ENCODE assay signal across 16 cellular contexts in the genomic region with DNA sequence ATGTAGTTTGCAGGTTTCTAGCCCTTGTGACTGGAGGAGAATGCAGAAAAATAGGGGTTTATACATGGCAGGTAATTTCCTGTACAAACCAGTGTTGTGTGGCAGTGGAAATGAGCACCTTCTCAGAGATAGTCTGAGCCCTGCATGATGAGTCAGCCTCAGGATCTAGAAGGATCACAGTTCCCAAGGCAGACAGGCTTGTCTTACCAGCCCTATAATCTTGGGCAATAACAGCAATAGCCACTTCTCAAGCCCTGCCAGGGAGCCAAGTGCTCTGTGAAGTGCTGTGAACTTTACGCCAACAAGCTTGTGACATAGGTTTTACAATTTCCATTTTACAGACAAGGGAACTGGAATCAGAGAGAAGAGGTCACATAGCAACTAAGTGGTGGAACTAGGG.
DNase-seq lines count a peak whose midpoint lies in the region; ATAC-seq and TF ChIP-seq lines count a peak whose summit lies in the region.
"Had no signal": no experiment of that assay in that cellular context is flagged by ENCODE, and none has a peak within 500 bp of the region (broad histone marks: within the 10 kb centered on the region; RNA-seq: fewer than 3 reads in every experiment).

No MANE protein-coding gene starts in this region.

- peaks cover 5% of the 10 kb centered on the region for H3K27me3 Mint-ChIP-seq in activated CD8-positive, alpha-beta T cell treated with anti-CD3 and anti-CD28 coated beads, Interleukin-2, amount 10 ng/mL, durations not matched to agents 7 days and 5 days (ENCODE audit: low read depth)
- peaks cover 7% of the 10 kb centered on the region for H3K27me3 Mint-ChIP-seq in activated CD8-positive, alpha-beta T cell treated with anti-CD3 and anti-CD28 coated beads for 36 hours

- peaks cover 5% of the 10 kb centered on the region for H3K4me1 Mint-ChIP-seq in activated CD8-positive, alpha-beta T cell treated with anti-CD3 and anti-CD28 coated beads, Interleukin-2, amount 10 ng/mL, durations not matched to agents 7 days and 5 days (ENCODE audit: low read depth)
- peaks cover 3% of the 10 kb centered on the region for H3K4me1 Mint-ChIP-seq in activated CD8-positive, alpha-beta T cell treated with anti-CD3 and anti-CD28 coated beads for 36 hours (ENCODE audit: low read depth)
- no peaks in the 10 kb centered on the region for H3K4me1 Mint-ChIP-seq in stimulated activated effector memory CD8-positive, alpha-beta T cell treated with anti-CD3 and anti-CD28 coated beads, Interleukin-12 subunit alpha, Interleukin-12 subunit beta, amount 100 ng/mL, for 72 hours

- DNase-seq in activated CD8-positive, alpha-beta T cell treated with anti-CD3 and anti-CD28 coated beads, Interleukin-2, amount 10 ng/mL, durations not matched to agents 7 days and 5 days: no peak
- no peak for DNase-seq in activated CD8-positive, alpha-beta T cell treated with anti-CD3 and anti-CD28 coated beads for 36 hours
- DNase-seq in RPMI7951 (ENCODE audit: low read depth) (peak; percentile 28), hepatic stellate cell (ENCODE audit: low spot score) (peak; percentile 29), upper lobe of right lung (peak; percentile 73), DMS 273 (lab: John Stamatoyannopoulos, UW; ENCODE audit: unreplicated experiment) (no peak)
- no peak for DNase-seq in stimulated activated effector memory CD8-positive, alpha-beta T cell treated with anti-CD3 and anti-CD28 coated beads, Interleukin-12 subunit alpha, Interleukin-12 subunit beta, amount 100 ng/mL, for 72 hours (ENCODE audit: low spot score in 2 of 2)
- DNase-seq: activated CD8-positive, alpha-beta memory T cell treated with anti-CD3 and anti-CD28 coated beads, Interleukin-2, amount 10 ng/mL, durations not matched to agents 7 days and 5 days; activated naive CD4-positive, alpha-beta T cell treated with anti-CD3 and anti-CD28 coated beads for 36 hours; midbrain; NCI-H1694; spleen had no signal

- H3K4me3 Mint-ChIP-seq in activated CD8-positive, alpha-beta T cell treated with anti-CD3 and anti-CD28 coated beads, Interleukin-2, amount 10 ng/mL, durations not matched to agents 7 days and 5 days: no peak overlapping the region
- H3K4me3 Mint-ChIP-seq in activated CD8-positive, alpha-beta T cell treated with anti-CD3 and anti-CD28 coated beads for 36 hours: no peak overlapping the region
- H3K4me3 Mint-ChIP-seq in stimulated activated effector memory CD8-positive, alpha-beta T cell treated with anti-CD3 and anti-CD28 coated beads, Interleukin-12 subunit alpha, Interleukin-12 subunit beta, amount 100 ng/mL, for 72 hours: no peak overlapping the region
- H3K4me3 Mint-ChIP-seq: activated CD8-positive, alpha-beta memory T cell treated with anti-CD3 and anti-CD28 coated beads, Interleukin-2, amount 10 ng/mL, durations not matched to agents 7 days and 5 days; activated naive CD4-positive, alpha-beta T cell treated with anti-CD3 and anti-CD28 coated beads for 36 hours had no signal

- H3K9me3 Mint-ChIP-seq in activated CD8-positive, alpha-beta T cell treated with anti-CD3 and anti-CD28 coated beads, Interleukin-2, amount 10 ng/mL, durations not matched to agents 7 days and 5 days (ENCODE audit: insufficient read depth): no peaks in the 10 kb centered on the region
- no peaks in the 10 kb centered on the region for H3K9me3 Mint-ChIP-seq in activated CD8-positive, alpha-beta T cell treated with anti-CD3 and anti-CD28 coated beads for 36 hours
- H3K9me3 Mint-ChIP-seq in stimulated activated effector memory CD8-positive, alpha-beta T cell treated with anti-CD3 and anti-CD28 coated beads, Interleukin-12 subunit alpha, Interleukin-12 subunit beta, amount 100 ng/mL, for 72 hours: no peaks in the 10 kb centered on the region

- H3K4me1 ChIP-seq in upper lobe of right lung: peaks cover 16% of the 10 kb centered on the region

- no peaks in the 10 kb centered on the region for H3K9me3 ChIP-seq in upper lobe of right lung
- H3K9me3 ChIP-seq: SJSA1, spleen had no signal

- H3K27ac Mint-ChIP-seq in activated CD8-positive, alpha-beta T cell treated with anti-CD3 and anti-CD28 coated beads, Interleukin-2, amount 10 ng/mL, durations not matched to agents 7 days and 5 days: peak overlapping the region; percentile 10
- H3K27ac Mint-ChIP-seq in activated CD8-positive, alpha-beta T cell treated with anti-CD3 and anti-CD28 coated beads for 36 hours: no peak overlapping the region
- no peak overlapping the region for H3K27ac Mint-ChIP-seq in stimulated activated effector memory CD8-positive, alpha-beta T cell treated with anti-CD3 and anti-CD28 coated beads, Interleukin-12 subunit alpha, Interleukin-12 subunit beta, amount 100 ng/mL, for 72 hours
- H3K27ac Mint-ChIP-seq: activated CD8-positive, alpha-beta memory T cell treated with anti-CD3 and anti-CD28 coated beads, Interleukin-2, amount 10 ng/mL, durations not matched to agents 7 days and 5 days; activated naive CD4-positive, alpha-beta T cell treated with anti-CD3 and anti-CD28 coated beads for 36 hours had no signal

- peak overlapping the region; percentile 18 for H3K27ac ChIP-seq in upper lobe of right lung
- H3K27ac ChIP-seq: SJSA1, spleen, VCaP had no signal

- no peak overlapping the region for H3K4me3 ChIP-seq in upper lobe of right lung
- H3K4me3 ChIP-seq: SJSA1, spleen had no signal

- H3K27me3 ChIP-seq in upper lobe of right lung: no peaks in the 10 kb centered on the region
- H3K27me3 ChIP-seq: SJSA1, spleen had no signal

- POLR2A ChIA-PET in activated CD8-positive, alpha-beta T cell treated with anti-CD3 and anti-CD28 coated beads, Interleukin-2, amount 10 ng/mL, durations not matched to agents 7 days and 5 days (lab: Charles Lee): no interaction called here
- POLR2A ChIA-PET in activated CD8-positive, alpha-beta T cell treated with anti-CD3 and anti-CD28 coated beads for 36 hours (lab: Charles Lee): interaction anchor here (1.1 to 1.7 kb wide), 2 partner anchors 14 to 132 kb away, joined by 3 to 4 read pairs; no protein-coding TSS in a partner anchor

- CTCF ChIA-PET in activated CD8-positive, alpha-beta T cell treated with anti-CD3 and anti-CD28 coated beads, Interleukin-2, amount 10 ng/mL, durations not matched to agents 7 days and 5 days (lab: Charles Lee): interaction anchor here (1.1 to 1.3 kb wide), 2 partner anchors 9 to 63 kb away, joined by 3 read pairs; no protein-coding TSS in a partner anchor
- CTCF ChIA-PET in activated CD8-positive, alpha-beta T cell treated with anti-CD3 and anti-CD28 coated beads for 36 hours (lab: Charles Lee): interaction anchor here (1.2 to 1.3 kb wide), 2 partner anchors 34 to 73 kb away, joined by 3 to 4 read pairs; no protein-coding TSS in a partner anchor

- intact Hi-C loops in activated CD8-positive, alpha-beta T cell treated with anti-CD3 and anti-CD28 coated beads for 36 hours (cut with micrococcal nuclease): no loop called here
- intact Hi-C loops in upper lobe of right lung (cut with DNase I): no loop called here

- no peaks in the 10 kb centered on the region for H3K36me3 Mint-ChIP-seq in activated CD8-positive, alpha-beta T cell treated with anti-CD3 and anti-CD28 coated beads, Interleukin-2, amount 10 ng/mL, durations not matched to agents 7 days and 5 days (ENCODE audit: low read depth)
- H3K36me3 Mint-ChIP-seq in activated CD8-positive, alpha-beta T cell treated with anti-CD3 and anti-CD28 coated beads for 36 hours (ENCODE audit: low read depth): no peaks in the 10 kb centered on the region
- no peaks in the 10 kb centered on the region for H3K36me3 Mint-ChIP-seq in stimulated activated effector memory CD8-positive, alpha-beta T cell treated with anti-CD3 and anti-CD28 coated beads, Interleukin-12 subunit alpha, Interleukin-12 subunit beta, amount 100 ng/mL, for 72 hours

- ATAC-seq in activated CD8-positive, alpha-beta T cell treated with anti-CD3 and anti-CD28 coated beads, Interleukin-2, amount 10 ng/mL, durations not matched to agents 7 days and 5 days: no peak
- ATAC-seq in activated CD8-positive, alpha-beta T cell treated with anti-CD3 and anti-CD28 coated beads for 36 hours: no peak
- ATAC-seq in upper lobe of right lung (peak; percentile 86), HG03432 (IDR thresholded peaks at IDR 0.05; ENCODE audit: unreplicated experiment) (no peak)
- ATAC-seq in stimulated activated effector memory CD8-positive, alpha-beta T cell treated with anti-CD3 and anti-CD28 coated beads, Interleukin-12 subunit alpha, Interleukin-12 subunit beta, amount 100 ng/mL, for 72 hours: no peak
- ATAC-seq: activated CD8-positive, alpha-beta memory T cell treated with anti-CD3 and anti-CD28 coated beads, Interleukin-2, amount 10 ng/mL, durations not matched to agents 7 days and 5 days; HepG2 had no signal

- H3K36me3 ChIP-seq in upper lobe of right lung: no peaks in the 10 kb centered on the region
- H3K36me3 ChIP-seq: SJSA1, spleen had no signal

- TF ChIP-seq CTCF in activated CD8-positive, alpha-beta T cell treated with anti-CD3 and anti-CD28 coated beads for 36 hours (IDR thresholded peaks at IDR 0.05): no peak
- TF ChIP-seq CTCF in upper lobe of right lung (IDR thresholded peaks at IDR 0.05): no peak

Comparison
In these comparisons a context has a peak if more than half of its experiments do, and no peak if none do; other contexts are left out.
1. DNase-seq: peak in RPMI7951 (single experiment), hepatic stellate cell (single experiment) and upper lobe of right lung (single experiment); none in activated CD8-positive, alpha-beta T cell treated with anti-CD3 and anti-CD28 coated beads, Interleukin-2, amount 10 ng/mL, durations not matched to agents 7 days and 5 days (single experiment), activated CD8-positive, alpha-beta T cell treated with anti-CD3 and anti-CD28 coated beads for 36 hours (single experiment), DMS 273 (single experiment) and stimulated activated effector memory CD8-positive, alpha-beta T cell treated with anti-CD3 and anti-CD28 coated beads, Interleukin-12 subunit alpha, Interleukin-12 subunit beta, amount 100 ng/mL, for 72 hours (0 of 2).